ENCODE assay signal across 1 cellular context in the genomic region with DNA sequence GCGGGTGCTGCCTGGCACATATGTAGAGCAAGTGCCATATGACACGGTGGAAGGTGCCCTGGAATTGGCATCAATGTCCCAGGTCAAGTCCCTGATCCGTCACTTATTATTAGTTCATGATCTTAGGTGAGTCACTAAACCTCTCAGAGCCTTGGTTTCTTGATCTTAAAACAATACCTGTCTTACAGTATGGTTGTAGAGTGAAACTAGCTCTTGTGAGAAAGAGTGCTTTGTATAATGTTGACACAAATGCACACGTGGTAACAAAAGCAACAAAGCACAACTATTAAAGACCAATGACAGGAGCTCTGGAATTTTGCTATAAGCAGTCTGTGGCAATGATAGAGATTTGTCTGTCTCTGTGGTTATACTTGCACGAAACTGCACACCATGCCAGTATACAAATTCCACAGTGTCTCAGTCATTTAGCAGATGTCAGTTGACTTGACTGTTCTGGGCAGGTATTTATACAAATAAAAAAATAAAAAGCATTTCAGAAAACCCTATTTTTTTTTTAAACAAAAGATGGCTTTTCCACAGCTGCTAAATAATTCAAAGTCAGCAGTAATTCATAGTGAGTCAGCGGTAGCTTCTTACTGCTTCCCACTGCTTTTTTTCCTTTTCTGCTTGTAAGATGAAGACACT.
TF ChIP-seq lines count a peak whose summit lies in the region.

No MANE protein-coding gene starts in this region.

TF ChIP-seq in HepG2, 621 proteins besides CTCF, POLR2A, EP300 and RAD21 (continued from another document):
- TF ChIP-seq SNAPC4 (CRISPR knock-in tag; IDR thresholded peaks at IDR 0.05) (no peak), ZNF451 (CRISPR knock-in tag; IDR thresholded peaks at IDR 0.05) (no peak), ZNF720 (CRISPR knock-in tag; IDR thresholded peaks at IDR 0.05) (no peak), SOX5 (CRISPR knock-in tag; IDR thresholded peaks at IDR 0.05; ENCODE audit: borderline replicate concordance) (peak; percentile 38; the same call in 1 of the 2 replicates), MAFK (conservative IDR thresholded peaks at IDR 0.05 in 1 of 2, IDR thresholded peaks at IDR 0.05 in 1 of 2; ENCODE audit: low read length in 2 of 2) (peak; percentile 81 to 82), GABPA (IDR thresholded peaks at IDR 0.05; ENCODE audit: low read depth, low read length) (no peak), GABPA (CRISPR knock-in tag; IDR thresholded peaks at IDR 0.05; ENCODE audit: low read depth) (no peak), SMYD3 (CRISPR knock-in tag; IDR thresholded peaks at IDR 0.05) (no peak), RARA (CRISPR knock-in tag; IDR thresholded peaks at IDR 0.05) (no peak), SAP130 (CRISPR knock-in tag; IDR thresholded peaks at IDR 0.05; ENCODE audit: low read depth) (0 out of 2 replicates have a peak, but pooled peaks have one; percentile 15), CAMTA2 (CRISPR knock-in tag; IDR thresholded peaks at IDR 0.05; ENCODE audit: borderline replicate concordance) (no peak), IRF1 (CRISPR knock-in tag; IDR thresholded peaks at IDR 0.05; ENCODE audit: low read depth) (no peak), MAFF (IDR thresholded peaks at IDR 0.05; ENCODE audit: low read depth, low read length) (peak; percentile 81), KMT2B (CRISPR knock-in tag; IDR thresholded peaks at IDR 0.05) (no peak), SOX6 (IDR thresholded peaks at IDR 0.05) (no peak), SOX6 (CRISPR knock-in tag; IDR thresholded peaks at IDR 0.05) (peak; percentile 36; the same call in 1 of the 2 replicates), MEIS2 (CRISPR knock-in tag; IDR thresholded peaks at IDR 0.05) (no peak), DRAP1 (CRISPR knock-in tag; IDR thresholded peaks at IDR 0.05) (no peak), KLF9 (CRISPR knock-in tag; IDR thresholded peaks at IDR 0.05; ENCODE audit: low read depth) (no peak), USF2 (IDR thresholded peaks at IDR 0.05; ENCODE audit: low read depth, low read length) (peak; percentile 63), USF2 (CRISPR knock-in tag; IDR thresholded peaks at IDR 0.05; ENCODE audit: borderline replicate concordance) (no peak; the same call in 1 of the 2 replicates), CREBL2 (CRISPR knock-in tag; IDR thresholded peaks at IDR 0.05; ENCODE audit: borderline replicate concordance) (no peak)
- TF ChIP-seq, protein P1, sequence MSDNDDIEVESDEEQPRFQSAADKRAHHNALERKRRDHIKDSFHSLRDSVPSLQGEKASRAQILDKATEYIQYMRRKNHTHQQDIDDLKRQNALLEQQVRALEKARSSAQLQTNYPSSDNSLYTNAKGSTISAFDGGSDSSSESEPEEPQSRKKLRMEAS (IDR thresholded peaks at IDR 0.05) = no peak
- TF ChIP-seq, protein P2, sequence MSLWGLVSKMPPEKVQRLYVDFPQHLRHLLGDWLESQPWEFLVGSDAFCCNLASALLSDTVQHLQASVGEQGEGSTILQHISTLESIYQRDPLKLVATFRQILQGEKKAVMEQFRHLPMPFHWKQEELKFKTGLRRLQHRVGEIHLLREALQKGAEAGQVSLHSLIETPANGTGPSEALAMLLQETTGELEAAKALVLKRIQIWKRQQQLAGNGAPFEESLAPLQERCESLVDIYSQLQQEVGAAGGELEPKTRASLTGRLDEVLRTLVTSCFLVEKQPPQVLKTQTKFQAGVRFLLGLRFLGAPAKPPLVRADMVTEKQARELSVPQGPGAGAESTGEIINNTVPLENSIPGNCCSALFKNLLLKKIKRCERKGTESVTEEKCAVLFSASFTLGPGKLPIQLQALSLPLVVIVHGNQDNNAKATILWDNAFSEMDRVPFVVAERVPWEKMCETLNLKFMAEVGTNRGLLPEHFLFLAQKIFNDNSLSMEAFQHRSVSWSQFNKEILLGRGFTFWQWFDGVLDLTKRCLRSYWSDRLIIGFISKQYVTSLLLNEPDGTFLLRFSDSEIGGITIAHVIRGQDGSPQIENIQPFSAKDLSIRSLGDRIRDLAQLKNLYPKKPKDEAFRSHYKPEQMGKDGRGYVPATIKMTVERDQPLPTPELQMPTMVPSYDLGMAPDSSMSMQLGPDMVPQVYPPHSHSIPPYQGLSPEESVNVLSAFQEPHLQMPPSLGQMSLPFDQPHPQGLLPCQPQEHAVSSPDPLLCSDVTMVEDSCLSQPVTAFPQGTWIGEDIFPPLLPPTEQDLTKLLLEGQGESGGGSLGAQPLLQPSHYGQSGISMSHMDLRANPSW (CRISPR knock-in tag; IDR thresholded peaks at IDR 0.05; ENCODE audit: borderline replicate concordance) = no peak
- TF ChIP-seq, protein P3, sequence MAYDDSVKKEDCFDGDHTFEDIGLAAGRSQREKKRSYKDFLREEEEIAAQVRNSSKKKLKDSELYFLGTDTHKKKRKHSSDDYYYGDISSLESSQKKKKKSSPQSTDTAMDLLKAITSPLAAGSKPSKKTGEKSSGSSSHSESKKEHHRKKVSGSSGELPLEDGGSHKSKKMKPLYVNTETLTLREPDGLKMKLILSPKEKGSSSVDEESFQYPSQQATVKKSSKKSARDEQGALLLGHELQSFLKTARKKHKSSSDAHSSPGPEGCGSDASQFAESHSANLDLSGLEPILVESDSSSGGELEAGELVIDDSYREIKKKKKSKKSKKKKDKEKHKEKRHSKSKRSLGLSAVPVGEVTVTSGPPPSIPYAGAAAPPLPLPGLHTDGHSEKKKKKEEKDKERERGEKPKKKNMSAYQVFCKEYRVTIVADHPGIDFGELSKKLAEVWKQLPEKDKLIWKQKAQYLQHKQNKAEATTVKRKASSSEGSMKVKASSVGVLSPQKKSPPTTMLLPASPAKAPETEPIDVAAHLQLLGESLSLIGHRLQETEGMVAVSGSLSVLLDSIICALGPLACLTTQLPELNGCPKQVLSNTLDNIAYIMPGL (CRISPR knock-in tag; IDR thresholded peaks at IDR 0.05; ENCODE audit: borderline replicate concordance in 1 of 2, low read depth in 1 of 2) = no peak
- TF ChIP-seq, protein P4, sequence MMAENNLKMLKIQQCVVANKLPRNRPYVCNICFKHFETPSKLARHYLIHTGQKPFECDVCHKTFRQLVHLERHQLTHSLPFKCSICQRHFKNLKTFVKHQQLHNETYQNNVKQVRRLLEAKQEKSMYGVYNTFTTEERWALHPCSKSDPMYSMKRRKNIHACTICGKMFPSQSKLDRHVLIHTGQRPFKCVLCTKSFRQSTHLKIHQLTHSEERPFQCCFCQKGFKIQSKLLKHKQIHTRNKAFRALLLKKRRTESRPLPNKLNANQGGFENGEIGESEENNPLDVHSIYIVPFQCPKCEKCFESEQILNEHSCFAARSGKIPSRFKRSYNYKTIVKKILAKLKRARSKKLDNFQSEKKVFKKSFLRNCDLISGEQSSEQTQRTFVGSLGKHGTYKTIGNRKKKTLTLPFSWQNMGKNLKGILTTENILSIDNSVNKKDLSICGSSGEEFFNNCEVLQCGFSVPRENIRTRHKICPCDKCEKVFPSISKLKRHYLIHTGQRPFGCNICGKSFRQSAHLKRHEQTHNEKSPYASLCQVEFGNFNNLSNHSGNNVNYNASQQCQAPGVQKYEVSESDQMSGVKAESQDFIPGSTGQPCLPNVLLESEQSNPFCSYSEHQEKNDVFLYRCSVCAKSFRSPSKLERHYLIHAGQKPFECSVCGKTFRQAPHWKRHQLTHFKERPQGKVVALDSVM (CRISPR knock-in tag; IDR thresholded peaks at IDR 0.05) = no peak
